8 cellular contexts compared by ENCODE assay signal in the genomic region with DNA sequence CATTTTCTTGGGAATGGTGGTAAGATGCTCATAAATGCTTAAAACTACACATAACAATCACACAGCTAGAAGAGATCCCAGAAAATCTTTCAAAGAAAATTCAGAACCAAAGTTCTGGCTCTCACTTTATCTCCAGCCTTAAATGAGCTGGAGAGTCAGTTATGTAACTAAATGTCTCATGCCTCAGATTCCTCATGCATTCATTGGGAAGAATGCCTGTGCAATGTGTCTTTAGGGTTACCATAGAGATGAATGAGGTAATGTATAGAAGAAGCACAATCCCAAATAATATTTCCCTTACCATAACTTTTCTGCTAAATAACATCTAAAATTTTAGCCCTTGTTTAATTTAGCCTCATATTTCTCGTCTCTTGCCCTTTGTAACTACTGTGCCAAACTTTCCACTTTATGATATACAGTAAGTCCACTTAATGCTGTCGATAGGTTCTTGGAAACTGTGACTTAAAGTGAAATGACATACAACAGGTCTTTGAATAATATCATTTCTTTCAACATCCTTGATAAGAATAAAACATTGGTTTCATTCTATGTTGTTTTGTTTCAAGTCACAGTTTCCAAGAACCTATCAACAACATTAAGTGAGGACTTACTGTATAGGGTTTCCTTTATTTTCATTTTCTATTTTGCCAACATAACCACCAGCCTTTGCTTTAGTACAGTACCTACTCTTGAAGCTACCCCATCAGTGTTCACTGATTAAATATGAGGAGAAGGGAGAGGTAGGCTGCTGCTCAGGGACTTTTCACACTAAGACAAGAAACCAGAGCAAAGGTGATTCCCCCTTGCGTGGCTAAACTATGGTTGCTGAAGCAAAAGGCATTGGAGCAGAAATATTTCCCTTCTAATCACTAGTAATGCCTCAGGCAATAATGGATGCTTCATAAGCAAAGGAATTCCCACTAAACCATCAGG.
A peak's percentile ranks its signal among the peaks of the same experiment; 100 is the strongest.
DNase-seq lines count a peak whose midpoint lies in the region; ATAC-seq, FAIRE-seq and TF ChIP-seq lines count a peak whose summit lies in the region.

No MANE protein-coding gene starts in this region.

- peaks cover 4% of the 10 kb centered on the region for H3K36me3 Mint-ChIP-seq in T-helper 17 cell (ENCODE audit: low read depth)
- H3K36me3 Mint-ChIP-seq in neural progenitor cell, result no peaks in the 10 kb centered on the region

- H3K27me3 ChIP-seq in keratinocyte (ENCODE audit: control insufficient read depth, extremely low read depth, insufficient read depth, low read length) (no peaks in the 10 kb centered on the region), neural progenitor cell (no peaks in the 10 kb centered on the region)

- H3K4me1 ChIP-seq in keratinocyte (ENCODE audit: control insufficient read depth, extremely low read depth, insufficient read depth, low read length) (peaks cover 57% of the 10 kb centered on the region), neural progenitor cell (no peaks in the 10 kb centered on the region)

- FAIRE-seq in keratinocyte (lab: Jason Lieb, UNC), result peak; percentile 95

- H2AFZ ChIP-seq in keratinocyte (ENCODE audit: control insufficient read depth, low read length) (no peak overlapping the region), neural progenitor cell (replicated peaks) (no peak overlapping the region)

- H3K4me1 Mint-ChIP-seq in T-helper 17 cell, result peaks cover 48% of the 10 kb centered on the region
- peaks cover 11% of the 10 kb centered on the region for H3K4me1 Mint-ChIP-seq in neural progenitor cell

- H3K27me3 Mint-ChIP-seq in T-helper 17 cell (no peaks in the 10 kb centered on the region), neural progenitor cell (ENCODE audit: insufficient read depth, low read depth) (peaks cover 3% of the 10 kb centered on the region)

- H3K9me3 ChIP-seq in T-helper 17 cell (ENCODE audit: control insufficient read depth, low read length, poor library complexity, severe bottlenecking) (no peaks in the 10 kb centered on the region), keratinocyte (ENCODE audit: control insufficient read depth, low read depth, low read length) (no peaks in the 10 kb centered on the region), neural progenitor cell (ENCODE audit: low read depth) (no peaks in the 10 kb centered on the region)

- ATAC-seq in HG02610 (IDR thresholded peaks at IDR 0.05; ENCODE audit: unreplicated experiment), result peak; percentile 62
- peak; percentile 77 for ATAC-seq in T-helper 17 cell
- no peak for ATAC-seq in HG03439 (IDR thresholded peaks at IDR 0.05; ENCODE audit: unreplicated experiment)
- no peak for ATAC-seq in omental fat pad (ENCODE audit: low FRiP score)

- H3K27ac ChIP-seq in keratinocyte (ENCODE audit: control insufficient read depth, insufficient read depth, low read length) (peak overlapping the region; percentile 71), neural progenitor cell (no peak overlapping the region)

- peak overlapping the region; percentile 95 for H3K27ac Mint-ChIP-seq in T-helper 17 cell
- H3K27ac Mint-ChIP-seq in neural progenitor cell, result no peak overlapping the region

- DNase-seq in EL, result peak; percentile 83
- no peak for DNase-seq in T-helper 17 cell
- DNase-seq in keratinocyte (ENCODE audit: low read depth, low spot score), result peak; percentile 74
- DNase-seq in neural progenitor cell (ENCODE audit: low spot score), result no peak
- DNase-seq in omental fat pad (ENCODE audit: low spot score), result no peak
- DNase-seq in ecto neural progenitor cell (ENCODE audit: low spot score), result no peak

- no peaks in the 10 kb centered on the region for H3K36me3 ChIP-seq in keratinocyte (ENCODE audit: control insufficient read depth in 2 of 2, extremely low read depth in 1 of 2, insufficient read depth in 2 of 2, low read length in 2 of 2)
- no peaks in the 10 kb centered on the region for H3K36me3 ChIP-seq in neural progenitor cell

- no peaks in the 10 kb centered on the region for H3F3A ChIP-seq in neural progenitor cell (ENCODE audit: low read depth)

- peak overlapping the region; percentile 70 for H3K4me3 Mint-ChIP-seq in T-helper 17 cell
- H3K4me3 Mint-ChIP-seq in neural progenitor cell, result no peak overlapping the region

- H3K4me2 ChIP-seq in keratinocyte (ENCODE audit: control insufficient read depth, extremely low read depth, insufficient read depth, low read depth, low read length) (peak overlapping the region; percentile 72), neural progenitor cell (no peak overlapping the region)

- H3K9me3 Mint-ChIP-seq in neural progenitor cell, result no peaks in the 10 kb centered on the region

- H3K9me1 ChIP-seq in keratinocyte (ENCODE audit: control insufficient read depth, extremely low read depth, insufficient read depth, low read length), result no peaks in the 10 kb centered on the region

- H3K79me2 ChIP-seq in keratinocyte (ENCODE audit: control insufficient read depth, insufficient read depth, low read length) (no peaks in the 10 kb centered on the region), neural progenitor cell (ENCODE audit: low read depth) (no peaks in the 10 kb centered on the region)

- peak overlapping the region; percentile 59 for H3K9ac ChIP-seq in keratinocyte (ENCODE audit: control insufficient read depth, extremely low read depth, insufficient read depth, low read length)
- H3K9ac ChIP-seq in neural progenitor cell, result no peak overlapping the region

- H3K4me3 ChIP-seq in keratinocyte (ENCODE audit: control insufficient read depth in 2 of 3, extremely low read depth in 1 of 3, insufficient read depth in 2 of 3, low read depth in 1 of 3, low read length in 3 of 3), result no peak overlapping the region
- H3K4me3 ChIP-seq in neural progenitor cell, result no peak overlapping the region

- dilution Hi-C loops in keratinocyte (cut with MboI; ENCODE audit: extremely low pct_ligation_motif_present, low sequenced_read_pairs), result no loop called here

- H4K20me1 ChIP-seq in keratinocyte (ENCODE audit: control insufficient read depth, extremely low read depth, insufficient read depth, low read length), result no peaks in the 10 kb centered on the region
- no peaks in the 10 kb centered on the region for H4K20me1 ChIP-seq in neural progenitor cell (ENCODE audit: low read depth)

- TF ChIP-seq CTCF in keratinocyte (optimal IDR thresholded peaks at IDR 0.05 in 1 of 3, IDR thresholded peaks at IDR 0.05 in 1 of 3, conservative IDR thresholded peaks at IDR 0.05 in 1 of 3; ENCODE audit: extremely low read depth in 1 of 3, insufficient read depth in 2 of 3, low read length in 3 of 3) (no peak), neural progenitor cell (IDR thresholded peaks at IDR 0.05) (no peak), omental fat pad (IDR thresholded peaks at IDR 0.05) (no peak)

Comparison
In these comparisons a context has a peak if more than half of its experiments do, and no peak if none do; other contexts are left out.
1. DNase-seq: peak in EL (single experiment) and keratinocyte (single experiment); none in T-helper 17 cell (0 of 3), neural progenitor cell (single experiment), omental fat pad (single experiment) and ecto neural progenitor cell (single experiment).
2. ATAC-seq: peak in HG02610 (single experiment) and T-helper 17 cell (single experiment); none in HG03439 (single experiment) and omental fat pad (single experiment).